Comparison of ENCODE assay signal across 8 cellular contexts in the genomic region with DNA sequence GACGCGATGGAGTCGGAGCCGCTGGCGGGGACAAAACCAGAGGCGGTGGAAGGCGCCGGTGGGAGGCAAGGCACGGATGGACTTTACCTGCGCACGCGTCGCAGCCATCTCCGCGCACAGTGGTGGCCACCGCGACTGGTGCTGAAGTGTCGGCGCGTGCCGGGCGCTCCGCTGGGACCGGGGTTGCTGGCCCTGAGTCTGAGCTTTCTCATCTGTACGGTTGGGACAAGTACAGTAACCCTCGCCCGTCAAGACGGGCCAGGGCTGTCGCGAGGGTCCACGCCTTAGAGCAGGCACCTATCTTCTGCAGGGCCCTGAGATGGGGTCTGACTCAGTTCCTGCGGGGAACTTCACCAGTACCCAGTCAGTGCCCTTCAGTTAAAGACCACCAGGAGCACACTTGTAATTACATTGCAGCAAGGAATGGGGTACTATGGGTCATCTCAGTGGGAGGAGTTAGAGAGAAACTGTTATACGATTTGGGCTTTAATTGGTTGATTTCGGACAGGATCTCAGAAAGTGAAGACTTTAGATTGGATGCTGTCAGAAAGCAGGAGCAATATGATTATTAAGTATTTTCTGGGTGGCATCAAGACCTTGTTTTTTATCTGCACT.
DNase-seq lines count a peak whose midpoint lies in the region; ATAC-seq, FAIRE-seq and TF ChIP-seq lines count a peak whose summit lies in the region.
"Not testable (repeated sequence)": the region's sequence is repeated elsewhere in the genome, so short reads cannot be mapped to it uniquely, and the experiment has no call there.

No MANE protein-coding gene starts in this region.

- not testable (repeated sequence) for TF ChIP-seq POLR2A in GM12891 (IDR thresholded peaks at IDR 0.05; ENCODE audit: low read depth, low read length)

- H3K4me3 ChIP-seq in WI38 (ENCODE audit: low read depth, low read length) (0 out of 2 replicates have a peak overlapping the region, but pooled peaks have one; percentile 24), choroid plexus epithelial cell (ENCODE audit: low read depth, low read length) (peak overlapping the region; percentile 41), kidney epithelial cell (ENCODE audit: low read depth, low read length) (peak overlapping the region; percentile 14), psoas muscle (peak overlapping the region; percentile 41), thoracic aorta (peak overlapping the region; percentile 56)

- H3K9me3 ChIP-seq in psoas muscle, thoracic aorta: not testable (repeated sequence)

- peak; percentile 59 for FAIRE-seq in GM12891 (lab: Jason Lieb, UNC)

- not testable (repeated sequence) for DNase-seq in GM12891 (ENCODE audit: insufficient read length, low spot score); choroid plexus epithelial cell (ENCODE audit: low read depth); kidney epithelial cell (ENCODE audit: low read depth); psoas muscle; thoracic aorta (ENCODE audit: low spot score)
- DNase-seq in activated T-cell treated with anti-CD3 and anti-CD28 coated beads for 48 hours (ENCODE audit: low read depth), result peak; percentile 4
- peak; percentile 3 for DNase-seq in activated naive CD8-positive, alpha-beta T cell treated with anti-CD3 and anti-CD28 coated beads, Interleukin-2, amount 50 U/mL, for 24 hours

- H3K4me3 Mint-ChIP-seq in activated naive CD8-positive, alpha-beta T cell treated with anti-CD3 and anti-CD28 coated beads, Interleukin-2, amount 50 U/mL, for 24 hours, result not testable (repeated sequence)

- H3K27me3 Mint-ChIP-seq in activated naive CD8-positive, alpha-beta T cell treated with anti-CD3 and anti-CD28 coated beads, Interleukin-2, amount 50 U/mL, for 24 hours, result not testable (repeated sequence)

- not testable (repeated sequence) for H3K27ac Mint-ChIP-seq in activated naive CD8-positive, alpha-beta T cell treated with anti-CD3 and anti-CD28 coated beads, Interleukin-2, amount 50 U/mL, for 24 hours

- not testable (repeated sequence) for ATAC-seq in activated naive CD8-positive, alpha-beta T cell treated with anti-CD3 and anti-CD28 coated beads, Interleukin-2, amount 50 U/mL, for 24 hours; psoas muscle; thoracic aorta (ENCODE audit: insufficient number of reproducible peaks, low FRiP score, low read depth)

- H3K36me3 ChIP-seq in kidney epithelial cell (ENCODE audit: control insufficient read depth, insufficient read depth, low read length); psoas muscle (ENCODE audit: insufficient read depth in 1 of 2, low read depth in 1 of 2); thoracic aorta: not testable (repeated sequence)

- H3K4me1 Mint-ChIP-seq in activated naive CD8-positive, alpha-beta T cell treated with anti-CD3 and anti-CD28 coated beads, Interleukin-2, amount 50 U/mL, for 24 hours, result not testable (repeated sequence)

- not testable (repeated sequence) for TF ChIP-seq CTCF in WI38 (IDR thresholded peaks at IDR 0.05; ENCODE audit: low read depth, low read length); choroid plexus epithelial cell (conservative IDR thresholded peaks at IDR 0.05; ENCODE audit: low read depth, low read length); kidney epithelial cell (IDR thresholded peaks at IDR 0.05; ENCODE audit: insufficient read depth, low read length, poor library complexity, severe bottlenecking); psoas muscle (IDR thresholded peaks at IDR 0.05); thoracic aorta (IDR thresholded peaks at IDR 0.05)

- not testable (repeated sequence) for H3K27ac ChIP-seq in psoas muscle, thoracic aorta

- intact Hi-C loops in psoas muscle (cut with DNase I), result not testable (repeated sequence)

- not testable (repeated sequence) for H3K36me3 Mint-ChIP-seq in activated naive CD8-positive, alpha-beta T cell treated with anti-CD3 and anti-CD28 coated beads, Interleukin-2, amount 50 U/mL, for 24 hours (ENCODE audit: low read depth)

- H3K27me3 ChIP-seq in kidney epithelial cell (ENCODE audit: control insufficient read depth, insufficient read depth, low read length); psoas muscle (ENCODE audit: insufficient read depth in 3 of 3, low read length in 2 of 3); thoracic aorta (replicated peaks; ENCODE audit: insufficient read depth): not testable (repeated sequence)

- not testable (repeated sequence) for H3K9me3 Mint-ChIP-seq in activated naive CD8-positive, alpha-beta T cell treated with anti-CD3 and anti-CD28 coated beads, Interleukin-2, amount 50 U/mL, for 24 hours

- not testable (repeated sequence) for H3K4me1 ChIP-seq in psoas muscle; thoracic aorta (ENCODE audit: control insufficient read depth in 1 of 2, low read depth in 2 of 2)

- WGBS in psoas muscle, 3 donors, result 5 to 24% (median 10%) methylated on average over 2 to 14 of the region's 34 CpGs
